ENCODE assay signal across 24 cellular contexts in genomic region chr5:128528126-128528525, GRCh38. TPM values are rescaled to one million over a fixed set of nuclear protein-coding genes. Genes with fewer than 3 reads are reported as not detected.
"Had no signal": no experiment of that assay in that cellular context is flagged by ENCODE, and none has a peak within 500 bp of the region (broad histone marks: within the 10 kb centered on the region; RNA-seq: fewer than 3 reads in every experiment).

No MANE protein-coding gene starts in this region.

- H3K4me1 ChIP-seq: pancreas, prostate gland, spleen, tibial nerve, upper lobe of left lung had no signal

- H2AFZ ChIP-seq: hepatocyte had no signal

- H3K9me3 Mint-ChIP-seq: stimulated activated naive CD8-positive, alpha-beta T cell treated with anti-CD3 and anti-CD28 coated beads, Interleukin-15, amount 100 ng/mL, for 72 hours had no signal

- H3K36me3 ChIP-seq: left ventricle myocardium inferior, pancreas, prostate gland, spleen, tibial nerve, upper lobe of left lung had no signal

- H3K4me1 Mint-ChIP-seq: stimulated activated effector memory CD8-positive, alpha-beta T cell treated with anti-CD3 and anti-CD28 coated beads, Interleukin-12 subunit alpha, Interleukin-12 subunit beta, amount 100 ng/mL, for 72 hours; stimulated activated naive CD8-positive, alpha-beta T cell treated with anti-CD3 and anti-CD28 coated beads, Interleukin-15, amount 100 ng/mL, for 72 hours had no signal

- H3K36me3 Mint-ChIP-seq: naive thymus-derived CD4-positive, alpha-beta T cell; natural killer cell treated with Interleukin-12 subunit alpha and Interleukin-12 subunit beta and Interleukin-15 and Interleukin-18, amount 100 ng/mL, for 72 hours; stimulated activated effector memory CD8-positive, alpha-beta T cell treated with anti-CD3 and anti-CD28 coated beads, Interleukin-12 subunit alpha, Interleukin-12 subunit beta, amount 100 ng/mL, for 72 hours had no signal

- H3K27me3 Mint-ChIP-seq: natural killer cell treated with Interleukin-12 subunit alpha and Interleukin-12 subunit beta and Interleukin-15 and Interleukin-18, amount 100 ng/mL, for 72 hours; stimulated activated naive CD8-positive, alpha-beta T cell treated with anti-CD3 and anti-CD28 coated beads, Interleukin-15, amount 100 ng/mL, for 72 hours had no signal

- H3K27ac ChIP-seq: heart right ventricle, hepatocyte, left ventricle myocardium inferior, pancreas, prostate gland, skin epidermis, spleen, tibial nerve, upper lobe of left lung had no signal

- H3K27me3 ChIP-seq: hepatocyte, pancreas, spleen, tibial nerve, upper lobe of left lung had no signal

- H3K4me2 ChIP-seq: hepatocyte had no signal

- DNase-seq: heart right ventricle; kidney; left ventricle myocardium inferior; mesendoderm; midbrain; mucosa of descending colon; naive thymus-derived CD4-positive, alpha-beta T cell; pancreas; retina; right cardiac atrium; spleen; stimulated activated CD4-positive, alpha-beta T cell treated with anti-CD3 and anti-CD28 coated beads, Interleukin-4, amount 100 ng/mL, for 24 hours; stimulated activated naive CD4-positive, alpha-beta T cell treated with Interleukin-2 at 50 U/mL for 16 hours; stimulated activated naive CD8-positive, alpha-beta T cell treated with anti-CD3 and anti-CD28 coated beads, Interleukin-15, amount 100 ng/mL, for 72 hours; substantia nigra; upper lobe of left lung had no signal

- H3K9me3 ChIP-seq: heart right ventricle, left ventricle myocardium inferior, mucosa of descending colon, pancreas, prostate gland, spleen, tibial nerve, upper lobe of left lung had no signal

- H3K27ac Mint-ChIP-seq: naive thymus-derived CD4-positive, alpha-beta T cell; natural killer cell treated with Interleukin-12 subunit alpha and Interleukin-12 subunit beta and Interleukin-15 and Interleukin-18, amount 100 ng/mL, for 72 hours; stimulated activated effector memory CD8-positive, alpha-beta T cell treated with anti-CD3 and anti-CD28 coated beads, Interleukin-12 subunit alpha, Interleukin-12 subunit beta, amount 100 ng/mL, for 72 hours had no signal

- H3K4me3 ChIP-seq: heart right ventricle, hepatocyte, left ventricle myocardium inferior, lung, mucosa of descending colon, pancreas, prostate gland, skin epidermis, spleen, tibial nerve, upper lobe of left lung had no signal

- ATAC-seq: heart right ventricle; mucosa of descending colon; naive thymus-derived CD4-positive, alpha-beta T cell; natural killer cell treated with Interleukin-12 subunit alpha and Interleukin-12 subunit beta and Interleukin-15 and Interleukin-18, amount 100 ng/mL, for 72 hours; pancreas; right cardiac atrium; sciatic nerve; stimulated activated effector memory CD8-positive, alpha-beta T cell treated with anti-CD3 and anti-CD28 coated beads, Interleukin-12 subunit alpha, Interleukin-12 subunit beta, amount 100 ng/mL, for 72 hours; stimulated activated naive CD8-positive, alpha-beta T cell treated with anti-CD3 and anti-CD28 coated beads, Interleukin-15, amount 100 ng/mL, for 72 hours had no signal

- H3K4me3 Mint-ChIP-seq: naive thymus-derived CD4-positive, alpha-beta T cell; natural killer cell treated with Interleukin-12 subunit alpha and Interleukin-12 subunit beta and Interleukin-15 and Interleukin-18, amount 100 ng/mL, for 72 hours; stimulated activated effector memory CD8-positive, alpha-beta T cell treated with anti-CD3 and anti-CD28 coated beads, Interleukin-12 subunit alpha, Interleukin-12 subunit beta, amount 100 ng/mL, for 72 hours; stimulated activated naive CD8-positive, alpha-beta T cell treated with anti-CD3 and anti-CD28 coated beads, Interleukin-15, amount 100 ng/mL, for 72 hours had no signal

RNA-seq across cellular contexts. Expression of gene FBN2, which starts 9.9 kb away (rescaled TPM):
- total RNA-seq: natural killer cell treated with Interleukin-12 subunit alpha and Interleukin-12 subunit beta and Interleukin-15 and Interleukin-18, amount 100 ng/mL, for 72 hours had no signal
